In genomic region chr21:18744840-18745239, GRCh38 we compare ENCODE assay signal across 29 cellular contexts.
"Had no signal": no experiment of that assay in that cellular context is flagged by ENCODE, and none has a peak within 500 bp of the region (broad histone marks: within the 10 kb centered on the region; RNA-seq: fewer than 3 reads in every experiment).

No MANE protein-coding gene starts in this region.

- ATAC-seq: activated CD8-positive, alpha-beta memory T cell treated with anti-CD3 and anti-CD28 coated beads, Interleukin-2, amount 10 ng/mL, durations not matched to agents 7 days and 5 days; activated CD8-positive, alpha-beta T cell treated with anti-CD3 and anti-CD28 coated beads for 36 hours; activated naive CD8-positive, alpha-beta T cell treated with anti-CD3 and anti-CD28 coated beads, Interleukin-2, amount 50 U/mL, for 24 hours; gastroesophageal sphincter; left cardiac atrium; lower lobe of right lung; naive thymus-derived CD4-positive, alpha-beta T cell; pancreas; psoas muscle; right cardiac atrium; T-helper 17 cell had no signal

- H3K4me1 Mint-ChIP-seq: activated CD4-positive, alpha-beta T cell treated with anti-CD3 and anti-CD28 coated beads, Interleukin-2, amount 10 ng/mL, durations not matched to agents 7 days and 5 days; activated CD8-positive, alpha-beta memory T cell treated with anti-CD3 and anti-CD28 coated beads, Interleukin-2, amount 10 ng/mL, durations not matched to agents 7 days and 5 days; activated naive CD4-positive, alpha-beta T cell treated with anti-CD3 and anti-CD28 coated beads, Interleukin-2, amount 10 ng/mL, durations not matched to agents 7 days and 5 days; activated naive CD8-positive, alpha-beta T cell treated with anti-CD3 and anti-CD28 coated beads, Interleukin-2, amount 50 U/mL, for 24 hours; naive thymus-derived CD4-positive, alpha-beta T cell; T-helper 17 cell had no signal

- H3K27ac Mint-ChIP-seq: activated CD4-positive, alpha-beta T cell treated with anti-CD3 and anti-CD28 coated beads, Interleukin-2, amount 10 ng/mL, durations not matched to agents 7 days and 5 days; activated CD8-positive, alpha-beta memory T cell treated with anti-CD3 and anti-CD28 coated beads, Interleukin-2, amount 10 ng/mL, durations not matched to agents 7 days and 5 days; activated CD8-positive, alpha-beta T cell treated with anti-CD3 and anti-CD28 coated beads for 36 hours; activated naive CD4-positive, alpha-beta T cell treated with anti-CD3 and anti-CD28 coated beads, Interleukin-2, amount 10 ng/mL, durations not matched to agents 7 days and 5 days; activated naive CD8-positive, alpha-beta T cell treated with anti-CD3 and anti-CD28 coated beads, Interleukin-2, amount 50 U/mL, for 24 hours; endodermal cell; naive thymus-derived CD4-positive, alpha-beta T cell; stimulated activated naive CD8-positive, alpha-beta T cell treated with anti-CD3 and anti-CD28 coated beads, Interleukin-15, Interleukin-2, amounts not matched to agents 100 ng/mL and 50 ng/mL, for 24 hours; T-helper 17 cell had no signal

- DNase-seq: activated CD4-positive, alpha-beta T cell treated with anti-CD3 and anti-CD28 coated beads, Interleukin-2, amount 10 ng/mL, durations not matched to agents 7 days and 5 days; activated CD4-positive, CD25-positive, alpha-beta regulatory T cell treated with anti-CD3 and anti-CD28 coated beads, Interleukin-2, amount 50 U/mL, for 72 hours; activated CD8-positive, alpha-beta memory T cell treated with anti-CD3 and anti-CD28 coated beads, Interleukin-2, amount 10 ng/mL, durations not matched to agents 7 days and 5 days; activated CD8-positive, alpha-beta T cell treated with anti-CD3 and anti-CD28 coated beads for 36 hours; activated effector memory CD4-positive, alpha-beta T cell treated with anti-CD3 and anti-CD28 coated beads, Interleukin-2, amount 50 U/mL, for 16 hours; activated naive CD4-positive, alpha-beta T cell treated with anti-CD3 and anti-CD28 coated beads, Interleukin-2, amount 10 ng/mL, durations not matched to agents 7 days and 5 days; activated naive CD8-positive, alpha-beta T cell treated with anti-CD3 and anti-CD28 coated beads, Interleukin-2, amount 50 U/mL, for 24 hours; activated T-cell treated with anti-CD3 and anti-CD28 coated beads for 4 hours; cerebellar nuclear complex; cortex of kidney; endodermal cell; esophagus squamous epithelium; head of caudate nucleus; hypothalamus; islet precursor cell; left cardiac atrium; lower lobe of right lung; naive thymus-derived CD4-positive, alpha-beta T cell; pancreas; psoas muscle; right cardiac atrium; stimulated activated CD4-positive, alpha-beta T cell treated with anti-CD3 and anti-CD28 coated beads, Interleukin-4, amount 100 ng/mL, for 4 hours; substantia nigra; T-helper 17 cell; thyroid gland had no signal

- H3K36me3 Mint-ChIP-seq: activated CD8-positive, alpha-beta memory T cell treated with anti-CD3 and anti-CD28 coated beads, Interleukin-2, amount 10 ng/mL, durations not matched to agents 7 days and 5 days; activated naive CD4-positive, alpha-beta T cell treated with anti-CD3 and anti-CD28 coated beads, Interleukin-2, amount 10 ng/mL, durations not matched to agents 7 days and 5 days; naive thymus-derived CD4-positive, alpha-beta T cell had no signal

- H3K27ac ChIP-seq: esophagus squamous epithelium, gastroesophageal sphincter, lower lobe of right lung, neutrophil, pancreas, psoas muscle, thyroid gland, VCaP had no signal

- H3K27me3 ChIP-seq: esophagus squamous epithelium, gastroesophageal sphincter, neutrophil, pancreas, thyroid gland had no signal

- H3K27me3 Mint-ChIP-seq: activated CD4-positive, alpha-beta T cell treated with anti-CD3 and anti-CD28 coated beads, Interleukin-2, amount 10 ng/mL, durations not matched to agents 7 days and 5 days; activated CD8-positive, alpha-beta memory T cell treated with anti-CD3 and anti-CD28 coated beads, Interleukin-2, amount 10 ng/mL, durations not matched to agents 7 days and 5 days; activated CD8-positive, alpha-beta T cell treated with anti-CD3 and anti-CD28 coated beads for 36 hours; activated naive CD4-positive, alpha-beta T cell treated with anti-CD3 and anti-CD28 coated beads, Interleukin-2, amount 10 ng/mL, durations not matched to agents 7 days and 5 days; activated naive CD8-positive, alpha-beta T cell treated with anti-CD3 and anti-CD28 coated beads, Interleukin-2, amount 50 U/mL, for 24 hours; naive thymus-derived CD4-positive, alpha-beta T cell; stimulated activated naive CD8-positive, alpha-beta T cell treated with anti-CD3 and anti-CD28 coated beads, Interleukin-15, Interleukin-2, amounts not matched to agents 100 ng/mL and 50 ng/mL, for 24 hours; T-helper 17 cell had no signal

- H3K4me3 ChIP-seq: esophagus squamous epithelium, gastroesophageal sphincter, lower lobe of right lung, pancreas, psoas muscle, thyroid gland had no signal

- H3K9me3 ChIP-seq: esophagus squamous epithelium, gastroesophageal sphincter, lower lobe of right lung, neutrophil, pancreas, psoas muscle, thyroid gland had no signal

- H3K4me3 Mint-ChIP-seq: activated CD4-positive, alpha-beta T cell treated with anti-CD3 and anti-CD28 coated beads, Interleukin-2, amount 10 ng/mL, durations not matched to agents 7 days and 5 days; activated CD8-positive, alpha-beta memory T cell treated with anti-CD3 and anti-CD28 coated beads, Interleukin-2, amount 10 ng/mL, durations not matched to agents 7 days and 5 days; activated CD8-positive, alpha-beta T cell treated with anti-CD3 and anti-CD28 coated beads for 36 hours; activated naive CD4-positive, alpha-beta T cell treated with anti-CD3 and anti-CD28 coated beads, Interleukin-2, amount 10 ng/mL, durations not matched to agents 7 days and 5 days; activated naive CD8-positive, alpha-beta T cell treated with anti-CD3 and anti-CD28 coated beads, Interleukin-2, amount 50 U/mL, for 24 hours; endodermal cell; naive thymus-derived CD4-positive, alpha-beta T cell; stimulated activated naive CD8-positive, alpha-beta T cell treated with anti-CD3 and anti-CD28 coated beads, Interleukin-15, Interleukin-2, amounts not matched to agents 100 ng/mL and 50 ng/mL, for 24 hours; T-helper 17 cell had no signal

- H3K4me1 ChIP-seq: esophagus squamous epithelium, gastroesophageal sphincter, lower lobe of right lung, pancreas, psoas muscle, thyroid gland had no signal

- H3K36me3 ChIP-seq: esophagus squamous epithelium, gastroesophageal sphincter, lower lobe of right lung, neutrophil, pancreas, thyroid gland had no signal

- H3K9me3 Mint-ChIP-seq: activated CD4-positive, alpha-beta T cell treated with anti-CD3 and anti-CD28 coated beads, Interleukin-2, amount 10 ng/mL, durations not matched to agents 7 days and 5 days; activated CD8-positive, alpha-beta T cell treated with anti-CD3 and anti-CD28 coated beads for 36 hours; activated naive CD8-positive, alpha-beta T cell treated with anti-CD3 and anti-CD28 coated beads, Interleukin-2, amount 50 U/mL, for 24 hours; endodermal cell had no signal
